In genomic region chr13:25085125-25085742, GRCh38 we compare ENCODE assay signal across 9 cellular contexts. TPM values are rescaled to one million over a fixed set of nuclear protein-coding genes. Genes with fewer than 3 reads are reported as not detected.
A peak's percentile ranks its signal among the peaks of the same experiment; 100 is the strongest.
DNase-seq lines count a peak whose midpoint lies in the region; ATAC-seq and TF ChIP-seq lines count a peak whose summit lies in the region.
"Had no signal": no experiment of that assay in that cellular context is flagged by ENCODE, and none has a peak within 500 bp of the region (broad histone marks: within the 10 kb centered on the region; RNA-seq: fewer than 3 reads in every experiment).

No MANE protein-coding gene starts in this region.

- no peaks in the 10 kb centered on the region for H3K27me3 ChIP-seq in ascending aorta

- H3K4me3 ChIP-seq in fibroblast of the aortic adventitia (ENCODE audit: low read depth, low read length) = no peak overlapping the region
- H3K4me3 ChIP-seq in ascending aorta = no peak overlapping the region

- H3K9me3 ChIP-seq in ascending aorta = no peaks in the 10 kb centered on the region

- H3K27ac Mint-ChIP-seq in activated CD4-positive, alpha-beta T cell treated with anti-CD3 and anti-CD28 coated beads for 36 hours = no peak overlapping the region

- no peak overlapping the region for H3K4me3 Mint-ChIP-seq in activated CD4-positive, alpha-beta T cell treated with anti-CD3 and anti-CD28 coated beads for 36 hours
- H3K4me3 Mint-ChIP-seq: central memory CD8-positive, alpha-beta T cell had no signal

- peaks cover 2% of the 10 kb centered on the region for H3K9me3 Mint-ChIP-seq in activated CD4-positive, alpha-beta T cell treated with anti-CD3 and anti-CD28 coated beads for 36 hours (ENCODE audit: low read depth)
- H3K9me3 Mint-ChIP-seq: central memory CD8-positive, alpha-beta T cell had no signal

- POLR2A ChIA-PET in activated CD4-positive, alpha-beta T cell treated with anti-CD3 and anti-CD28 coated beads for 36 hours (lab: Charles Lee) = no interaction called here

- CTCF ChIA-PET in activated CD4-positive, alpha-beta T cell treated with anti-CD3 and anti-CD28 coated beads for 36 hours (lab: Charles Lee) = interaction anchor here (0.8 to 1.3 kb wide), 3 partner anchors 10 to 288 kb away, joined by 3 to 4 read pairs (median 3); no protein-coding TSS in a partner anchor

- no peak for ATAC-seq in activated CD4-positive, alpha-beta T cell treated with anti-CD3 and anti-CD28 coated beads for 36 hours
- no peak for ATAC-seq in HG03175 (IDR thresholded peaks at IDR 0.05; ENCODE audit: unreplicated experiment)

- peak; percentile 53 for TF ChIP-seq CTCF in fibroblast of the aortic adventitia (IDR thresholded peaks at IDR 0.05; ENCODE audit: insufficient read depth, low read length)
- peak in 1 of 3 experiments; percentile 16 for TF ChIP-seq CTCF in ascending aorta (IDR thresholded peaks at IDR 0.05)

- H3K36me3 Mint-ChIP-seq in activated CD4-positive, alpha-beta T cell treated with anti-CD3 and anti-CD28 coated beads for 36 hours (ENCODE audit: low read depth) = no peaks in the 10 kb centered on the region

- H3K4me1 ChIP-seq in ascending aorta = no peaks in the 10 kb centered on the region

- no peak overlapping the region for H3K27ac ChIP-seq in ascending aorta

- no peaks in the 10 kb centered on the region for H3K36me3 ChIP-seq in ascending aorta

- H3K27me3 Mint-ChIP-seq in activated CD4-positive, alpha-beta T cell treated with anti-CD3 and anti-CD28 coated beads for 36 hours = peaks cover 2% of the 10 kb centered on the region

- intact Hi-C loops in activated CD4-positive, alpha-beta T cell treated with anti-CD3 and anti-CD28 coated beads for 36 hours (cut with DNase I, micrococcal nuclease) = loop anchor here (1.0 to 2.0 kb wide), 2 partner anchors 29 to 288 kb away; no protein-coding TSS in a partner anchor
- intact Hi-C loops in ascending aorta (cut with DNase I) = no loop called here

- peak; percentile 35 for DNase-seq in activated CD4-positive, alpha-beta T cell treated with anti-CD3 and anti-CD28 coated beads for 36 hours
- DNase-seq in activated CD4-positive, alpha-beta T cell treated with anti-CD3 and anti-CD28 coated beads, Interleukin-2, amount 50 U/mL, for 4 hours = no peak
- DNase-seq in HK-2 (ENCODE audit: unreplicated experiment) (peak; percentile 7), RKO (ENCODE audit: low spot score) (peak; percentile 47), fibroblast of the aortic adventitia (ENCODE audit: low read depth) (peak; percentile 11), retina (peak; percentile 45), ascending aorta (ENCODE audit: low spot score in 2 of 2) (no peak)

- no peaks in the 10 kb centered on the region for H3K4me1 Mint-ChIP-seq in activated CD4-positive, alpha-beta T cell treated with anti-CD3 and anti-CD28 coated beads for 36 hours
- H3K4me1 Mint-ChIP-seq: central memory CD8-positive, alpha-beta T cell had no signal

RNA-seq across cellular contexts. Expression of gene PABPC3, which starts 10.7 kb away (rescaled TPM):
- total RNA-seq in activated CD4-positive, alpha-beta T cell treated with anti-CD3 and anti-CD28 coated beads for 36 hours = under 1 TPM; 0.64 to 0.74 TPM
- total RNA-seq in fibroblast of the aortic adventitia (ENCODE audit: low replicate concordance) = 0.08 and 0.09 TPM in 2 replicates
- not detected for total RNA-seq in ascending aorta

Comparison
In these comparisons a context has a peak if more than half of its experiments do, and no peak if none do; other contexts are left out.
1. DNase-seq: peak in activated CD4-positive, alpha-beta T cell treated with anti-CD3 and anti-CD28 coated beads for 36 hours (single experiment), HK-2 (single experiment), RKO (single experiment), fibroblast of the aortic adventitia (single experiment) and retina (single experiment); none in activated CD4-positive, alpha-beta T cell treated with anti-CD3 and anti-CD28 coated beads, Interleukin-2, amount 50 U/mL, for 4 hours (0 of 2) and ascending aorta (0 of 2).